ENCODE assay signal across 8 cellular contexts in the genomic region with DNA sequence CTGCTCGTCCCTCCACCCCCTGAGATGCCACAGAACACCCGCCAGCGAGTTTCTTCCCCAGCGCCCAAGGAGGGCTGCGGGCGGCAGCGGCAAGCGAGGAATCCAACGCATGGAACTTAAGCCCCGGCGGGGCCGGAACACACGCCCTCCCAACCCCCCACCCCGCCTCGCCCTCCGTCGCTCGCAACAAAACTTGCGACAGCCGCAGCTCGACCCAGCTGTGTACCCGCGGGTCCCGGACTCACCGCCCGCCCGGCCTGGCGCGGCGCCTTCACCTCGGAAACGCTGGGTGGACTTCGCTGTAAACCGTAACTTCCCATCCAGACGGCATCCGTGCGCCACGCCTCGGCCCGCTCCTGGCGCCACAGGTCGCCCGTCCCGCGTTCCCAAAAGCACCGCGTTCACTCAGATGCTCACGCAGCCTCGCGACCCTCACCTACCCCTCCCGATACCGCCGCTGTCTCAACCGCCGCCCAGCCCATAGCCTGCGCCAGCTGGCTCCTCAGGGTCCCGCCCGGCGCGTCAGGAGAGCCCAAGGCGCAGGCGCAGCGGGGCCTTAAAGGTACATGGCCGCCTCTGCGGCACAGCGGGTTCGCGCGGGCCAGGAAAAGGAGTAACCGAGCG. TPM values are rescaled to one million over a fixed set of nuclear protein-coding genes. Genes with fewer than 3 reads are reported as not detected.
DNase-seq lines count a peak whose midpoint lies in the region; ATAC-seq and TF ChIP-seq lines count a peak whose summit lies in the region.
"Not testable (repeated sequence)": the region's sequence is repeated elsewhere in the genome, so short reads cannot be mapped to it uniquely, and the experiment has no call there.

A gene with protein sequence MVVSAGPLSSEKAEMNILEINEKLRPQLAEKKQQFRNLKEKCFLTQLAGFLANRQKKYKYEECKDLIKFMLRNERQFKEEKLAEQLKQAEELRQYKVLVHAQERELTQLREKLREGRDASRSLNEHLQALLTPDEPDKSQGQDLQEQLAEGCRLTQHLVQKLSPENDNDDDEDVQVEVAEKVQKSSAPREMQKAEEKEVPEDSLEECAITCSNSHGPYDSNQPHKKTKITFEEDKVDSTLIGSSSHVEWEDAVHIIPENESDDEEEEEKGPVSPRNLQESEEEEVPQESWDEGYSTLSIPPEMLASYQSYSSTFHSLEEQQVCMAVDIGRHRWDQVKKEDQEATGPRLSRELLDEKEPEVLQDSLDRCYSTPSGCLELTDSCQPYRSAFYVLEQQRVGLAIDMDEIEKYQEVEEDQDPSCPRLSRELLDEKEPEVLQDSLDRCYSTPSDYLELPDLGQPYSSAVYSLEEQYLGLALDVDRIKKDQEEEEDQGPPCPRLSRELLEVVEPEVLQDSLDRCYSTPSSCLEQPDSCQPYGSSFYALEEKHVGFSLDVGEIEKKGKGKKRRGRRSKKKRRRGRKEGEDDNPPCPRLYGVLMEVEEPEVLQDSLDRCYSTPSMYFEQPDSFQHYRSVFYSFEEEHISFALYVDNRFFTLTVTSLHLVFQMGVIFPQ (minus strand): TSS at position 534 of the 624 bp plus-strand sequence. CDS start 21,666 bp downstream, outside the sequence.

- H3K4me3 ChIP-seq in rectal smooth muscle tissue (ENCODE audit: low read length) (peak within 1 kb of the TSS; percentile 52), tibial nerve (peak within 1 kb of the TSS; percentile 58 to 72 (median 66))

- H3K36me3 Mint-ChIP-seq in activated B cell treated with CpG ODN at 0.5 μM for 24 hours (ENCODE audit: low read depth); brain: not testable (repeated sequence)

- peak within 1 kb of the TSS; percentile 88 for H3K27ac Mint-ChIP-seq in activated B cell treated with CpG ODN at 0.5 μM for 24 hours
- H3K27ac Mint-ChIP-seq in brain, result peak within 1 kb of the TSS; percentile 84 to 97 (median 93)

- not testable (repeated sequence) for TF ChIP-seq POLR2A in GM18505 (IDR thresholded peaks at IDR 0.05; ENCODE audit: borderline replicate concordance, extremely low read depth, insufficient read depth, insufficient read length)
- peak in 1 of 2 donors; percentile 17 for TF ChIP-seq POLR2A in tibial nerve (IDR thresholded peaks at IDR 0.05)

- DNase-seq in NCI-H2081 (lab: John Stamatoyannopoulos, UW), result peak; percentile 52 to 68
- DNase-seq in activated B cell treated with CpG ODN at 0.5 μM for 24 hours, result peak; percentile 71
- DNase-seq in hippocampal formation (lab: John Stamatoyannopoulos, UW), result peak; percentile 3 to 49
- DNase-seq in tibial nerve (ENCODE audit: low spot score in 2 of 2), result peak; percentile 19 to 35

- H3K9ac ChIP-seq in rectal smooth muscle tissue (ENCODE audit: low read length), result not testable (repeated sequence)

- not testable (repeated sequence) for H3K9me3 ChIP-seq in tibial nerve

- TF ChIP-seq EP300 in tibial nerve (IDR thresholded peaks at IDR 0.05), result not testable (repeated sequence)

- ATAC-seq in GM18505 (IDR thresholded peaks at IDR 0.05; ENCODE audit: unreplicated experiment) (peak; percentile 97), HG02884 (IDR thresholded peaks at IDR 0.05; ENCODE audit: unreplicated experiment) (peak; percentile 91), activated B cell treated with CpG ODN at 0.5 μM for 24 hours (ENCODE audit: low read depth) (peak; percentile 97)

- H3K27ac ChIP-seq in rectal smooth muscle tissue (ENCODE audit: low read depth, low read length) (peak within 1 kb of the TSS; percentile 51), tibial nerve (peak within 1 kb of the TSS in 3 of 4 donors; percentile 52 to 71 (median 64))

- H3K4me1 Mint-ChIP-seq in activated B cell treated with CpG ODN at 0.5 μM for 24 hours, brain: not testable (repeated sequence)

- not testable (repeated sequence) for H3K27me3 Mint-ChIP-seq in activated B cell treated with CpG ODN at 0.5 μM for 24 hours, brain

- intact Hi-C loops in activated B cell treated with CpG ODN at 0.5 μM for 24 hours (cut with micrococcal nuclease), result not testable (repeated sequence)

- POLR2A ChIA-PET in activated B cell treated with CpG ODN at 0.5 μM for 24 hours (lab: Charles Lee), result interaction anchor here (0.6 to 0.7 kb wide), 2 partner anchors 27 to 85 kb away, joined by 3 read pairs; no protein-coding TSS in a partner anchor

- H3K27me3 ChIP-seq in rectal smooth muscle tissue (ENCODE audit: control insufficient read depth, insufficient read depth, low read length); tibial nerve: not testable (repeated sequence)

- not testable (repeated sequence) for H3K9me3 Mint-ChIP-seq in activated B cell treated with CpG ODN at 0.5 μM for 24 hours, brain

- not testable (repeated sequence) for TF ChIP-seq CTCF in activated B cell treated with CpG ODN at 0.5 μM for 24 hours (IDR thresholded peaks at IDR 0.05); brain (conservative IDR thresholded peaks at IDR 0.05); tibial nerve (IDR thresholded peaks at IDR 0.05)

- CTCF ChIA-PET in activated B cell treated with CpG ODN at 0.5 μM for 24 hours (lab: Charles Lee), result not testable (repeated sequence)

- WGBS in tibial nerve, 2 donors, result 0% methylated on average over 26 of the region's 71 CpGs; no CpG with 5 or more reads in 1 of the 2 donors

- not testable (repeated sequence) for H3K4me1 ChIP-seq in rectal smooth muscle tissue (ENCODE audit: control insufficient read depth, insufficient read depth, low read length); tibial nerve

- H3K36me3 ChIP-seq in rectal smooth muscle tissue (ENCODE audit: control insufficient read depth, insufficient read depth, low read length); tibial nerve: not testable (repeated sequence)

- H3K4me3 Mint-ChIP-seq in activated B cell treated with CpG ODN at 0.5 μM for 24 hours (peak within 1 kb of the TSS; percentile 97), brain (peak within 1 kb of the TSS; percentile 93 to 98 (median 96))

RNA-seq across cellular contexts. Expression of the gene that starts here (rescaled TPM):
- total RNA-seq in activated B cell treated with CpG ODN at 0.5 μM for 24 hours, result 48.8 and 62.9 TPM in 2 replicates
- 13.1 TPM for polyA plus RNA-seq in brain (ENCODE audit: insufficient read depth, low read depth, low replicate concordance)
- total RNA-seq in tibial nerve, result 10 to 100 TPM; 12.9 to 24.0 (median 20.7) TPM

Comparison
In these comparisons a context has a peak if more than half of its experiments do, and no peak if none do; other contexts are left out.
1. Peak in every context shown above with its lines: DNase-seq, ATAC-seq, H3K4me3 ChIP-seq and H3K27ac ChIP-seq.